In the genomic region with DNA sequence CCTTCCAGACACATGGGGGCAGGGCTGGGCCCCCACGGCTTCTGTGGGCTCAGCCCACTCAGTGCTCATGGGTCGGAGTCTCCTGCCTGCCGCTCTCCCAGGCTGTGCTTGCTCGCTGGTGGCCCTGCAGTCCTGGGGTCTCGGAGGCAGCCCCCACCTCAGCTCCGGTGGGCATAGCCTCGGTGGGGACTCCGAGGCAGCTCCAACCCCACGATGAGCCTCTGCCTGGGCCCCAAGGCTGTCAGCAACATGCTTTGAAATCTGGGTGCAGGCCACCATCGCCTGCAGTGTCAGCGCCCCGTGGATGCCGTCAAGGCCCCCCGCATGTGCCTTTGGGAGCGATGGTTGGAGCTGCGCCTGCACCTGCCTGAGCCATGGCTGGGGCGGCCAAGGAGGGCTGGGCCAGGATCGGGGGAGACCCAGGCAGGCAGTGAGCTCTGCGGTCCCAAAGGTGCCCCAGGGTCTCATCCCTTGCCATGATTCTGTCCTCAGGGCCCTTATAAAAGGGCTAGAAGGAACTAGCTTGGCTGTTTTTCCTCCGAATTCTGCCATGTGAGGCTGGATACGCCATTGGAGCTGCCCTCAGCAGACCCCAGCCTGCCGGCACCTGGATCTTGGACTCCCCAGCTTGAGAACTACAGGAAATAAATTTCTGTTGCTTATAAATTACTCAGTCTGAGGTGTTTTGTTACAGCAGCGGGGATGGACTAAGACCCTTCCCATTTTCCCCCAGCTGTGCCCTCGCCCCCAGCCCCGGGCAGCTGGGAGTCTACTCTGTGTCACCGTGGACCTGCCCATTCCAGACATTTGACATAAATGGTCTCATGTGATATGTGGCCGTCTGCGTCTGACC, we compare ENCODE assay signal across 10 cellular contexts. TPM values are rescaled to one million over a fixed set of nuclear protein-coding genes. Genes with fewer than 3 reads are reported as not detected.
DNase-seq lines count a peak whose midpoint lies in the region; ATAC-seq and TF ChIP-seq lines count a peak whose summit lies in the region.
"Had no signal": no experiment of that assay in that cellular context is flagged by ENCODE, and none has a peak within 500 bp of the region (broad histone marks: within the 10 kb centered on the region; RNA-seq: fewer than 3 reads in every experiment).

No MANE protein-coding gene starts in this region.

- H3K4me3 Mint-ChIP-seq in CD4-positive, alpha-beta T cell: no peak overlapping the region

- intact Hi-C loops in CD4-positive, alpha-beta T cell (cut with DNase I, micrococcal nuclease): loop anchor here (1.0 to 5.0 kb wide), 4 partner anchors 35 to 145 kb away; a partner anchor contains a TSS
- intact Hi-C loops in esophagus squamous epithelium (cut with DNase I): no loop called here

- peak overlapping the region; percentile 97 for H3K27ac Mint-ChIP-seq in CD4-positive, alpha-beta T cell

- H3K27me3 Mint-ChIP-seq in CD4-positive, alpha-beta T cell: no peaks in the 10 kb centered on the region

- H3K4me2 ChIP-seq in osteoblast (ENCODE audit: insufficient read depth, low read length) (no peak overlapping the region), MM.1S (ENCODE audit: low read depth, low read length) (no peak overlapping the region)

- H3K9ac ChIP-seq in MM.1S (ENCODE audit: low read length): no peak overlapping the region

- H3K9me2 ChIP-seq in MM.1S (replicated peaks; ENCODE audit: insufficient read depth, low read length): no peaks in the 10 kb centered on the region

- CTCF ChIA-PET in CD4-positive, alpha-beta T cell (lab: Charles Lee): interaction anchor here (1.4 to 2.9 kb wide), 2 partner anchors 35 to 65 kb away, joined by 5 to 15 read pairs; no protein-coding TSS in a partner anchor

- no peaks in the 10 kb centered on the region for H3K9me3 ChIP-seq in CD4-positive, alpha-beta T cell (ENCODE audit: control insufficient read depth, low read length)
- H3K9me3 ChIP-seq in RWPE2 (ENCODE audit: severe bottlenecking) (no peaks in the 10 kb centered on the region), esophagus squamous epithelium (no peaks in the 10 kb centered on the region), osteoblast (ENCODE audit: low read depth, low read length) (no peaks in the 10 kb centered on the region), MM.1S (replicated peaks; ENCODE audit: insufficient read depth, low read length) (no peaks in the 10 kb centered on the region)
- H3K9me3 ChIP-seq: SJCRH30 had no signal

- H3K27ac ChIP-seq in CD4-positive, alpha-beta T cell (ENCODE audit: low read depth, low read length): peak overlapping the region; percentile 85
- no peak overlapping the region for H3K27ac ChIP-seq in RWPE2 (ENCODE audit: poor library complexity, severe bottlenecking)
- H3K27ac ChIP-seq in esophagus squamous epithelium: peak overlapping the region; percentile 60 to 93 (median 82)
- H3K27ac ChIP-seq in osteoblast (ENCODE audit: low read depth, low read length): no peak overlapping the region
- H3K27ac ChIP-seq in MM.1S (ENCODE audit: low read length): no peak overlapping the region
- H3K27ac ChIP-seq: SJCRH30 had no signal

- H3K79me2 ChIP-seq in osteoblast (ENCODE audit: insufficient read depth, low read length) (no peaks in the 10 kb centered on the region), MM.1S (ENCODE audit: low read length) (peaks cover 17% of the 10 kb centered on the region)

- no peak overlapping the region for H3K4me3 ChIP-seq in RWPE2 (ENCODE audit: severe bottlenecking)
- peak overlapping the region in 1 of 4 donors; percentile 7 for H3K4me3 ChIP-seq in esophagus squamous epithelium
- no peak overlapping the region for H3K4me3 ChIP-seq in osteoblast (ENCODE audit: insufficient read depth, low read length)
- no peak overlapping the region for H3K4me3 ChIP-seq in MM.1S (ENCODE audit: low read length)
- H3K4me3 ChIP-seq: SJCRH30 had no signal

- H3K36me3 ChIP-seq in RWPE2 (ENCODE audit: low read depth): no peaks in the 10 kb centered on the region
- H3K36me3 ChIP-seq in esophagus squamous epithelium: no peaks in the 10 kb centered on the region
- no peaks in the 10 kb centered on the region for H3K36me3 ChIP-seq in osteoblast (ENCODE audit: insufficient read depth, low read length)
- no peaks in the 10 kb centered on the region for H3K36me3 ChIP-seq in MM.1S (replicated peaks; ENCODE audit: insufficient read depth, low read length)
- H3K36me3 ChIP-seq: SJCRH30 had no signal

- 61 to 87% methylated on average over 12 to 16 of the region's 28 CpGs for WGBS in esophagus squamous epithelium, 2 donors

- H3K4me1 Mint-ChIP-seq in CD4-positive, alpha-beta T cell (ENCODE audit: low read depth): peaks cover 30% of the 10 kb centered on the region

- H3K36me3 Mint-ChIP-seq in CD4-positive, alpha-beta T cell (ENCODE audit: low read depth): no peaks in the 10 kb centered on the region

- DNase-seq in CD4-positive, alpha-beta T cell: peak in 1 of 10 experiments; percentile 33
- DNase-seq in RWPE2 (ENCODE audit: low spot score) (peak; percentile 48), esophagus squamous epithelium (lab: John Stamatoyannopoulos, UW) (no peak), osteoblast (ENCODE audit: insufficient read length, low spot score, missing footprints) (peak; percentile 62), HuH-7 (ENCODE audit: low spot score) (no peak), MM.1S (no peak), A172 (ENCODE audit: low spot score) (no peak)
- DNase-seq: NCI-H1048 had no signal

- ATAC-seq in CD4-positive, alpha-beta T cell (ENCODE audit: poor library complexity): no peak
- ATAC-seq in RWPE2 (ENCODE audit: low read depth) (no peak), HG03159 (IDR thresholded peaks at IDR 0.05; ENCODE audit: unreplicated experiment) (no peak)

- no peaks in the 10 kb centered on the region for H3K9me3 Mint-ChIP-seq in CD4-positive, alpha-beta T cell

- POLR2A ChIA-PET in CD4-positive, alpha-beta T cell (lab: Charles Lee): interaction anchor here (0.9 to 4.8 kb wide), 10 partner anchors 10 to 145 kb away, joined by 3 to 43 read pairs (median 6); a partner anchor contains a TSS

- H2AFZ ChIP-seq in osteoblast (ENCODE audit: low read length) (no peak overlapping the region), MM.1S (ENCODE audit: low read length) (no peak overlapping the region)

- peaks cover 9% of the 10 kb centered on the region; the same call in 1 of the 2 replicates for H3F3A ChIP-seq in MM.1S (ENCODE audit: insufficient read depth, low read length)

- H4K20me1 ChIP-seq in osteoblast (ENCODE audit: insufficient read depth, low read length) (peaks cover 2% of the 10 kb centered on the region), MM.1S (ENCODE audit: insufficient read depth, low read length) (no peaks in the 10 kb centered on the region)

- TF ChIP-seq CTCF in CD4-positive, alpha-beta T cell (IDR thresholded peaks at IDR 0.05): no peak
- TF ChIP-seq CTCF in RWPE2 (IDR thresholded peaks at IDR 0.05; ENCODE audit: poor library complexity, severe bottlenecking) (no peak), esophagus squamous epithelium (IDR thresholded peaks at IDR 0.05) (no peak), osteoblast (IDR thresholded peaks at IDR 0.05; ENCODE audit: extremely low read depth, low read depth, low read length) (no peak), MM.1S (IDR thresholded peaks at IDR 0.05; ENCODE audit: low read length) (no peak)

- no peaks in the 10 kb centered on the region for H3K27me3 ChIP-seq in CD4-positive, alpha-beta T cell (ENCODE audit: control insufficient read depth, insufficient read depth, low read length)
- H3K27me3 ChIP-seq in RWPE2 (ENCODE audit: insufficient read depth, poor library complexity, severe bottlenecking): no peaks in the 10 kb centered on the region
- H3K27me3 ChIP-seq in esophagus squamous epithelium: peaks cover 0 to 9% (median 0%) of the 10 kb centered on the region in 4 donors
- H3K27me3 ChIP-seq in osteoblast (ENCODE audit: insufficient read depth, low read length): no peaks in the 10 kb centered on the region
- no peaks in the 10 kb centered on the region for H3K27me3 ChIP-seq in MM.1S (replicated peaks; ENCODE audit: insufficient read depth, low read length)
- H3K27me3 ChIP-seq: SJCRH30 had no signal

- H3K4me1 ChIP-seq in RWPE2 (ENCODE audit: insufficient read depth, poor library complexity, severe bottlenecking) (no peaks in the 10 kb centered on the region), esophagus squamous epithelium (peaks cover 20 to 83% (median 30%) of the 10 kb centered on the region in 3 donors), osteoblast (ENCODE audit: insufficient read depth, low read length) (peaks cover 12% of the 10 kb centered on the region), MM.1S (ENCODE audit: low read length) (peaks cover 13% of the 10 kb centered on the region)

- TF ChIP-seq POLR2A in esophagus squamous epithelium (IDR thresholded peaks at IDR 0.05): no peak

RNA-seq across cellular contexts. Expression of a gene that starts 30.4 kb away (rescaled TPM):
- total RNA-seq in CD4-positive, alpha-beta T cell: 10 to 100 TPM; 12.8 to 15.7 TPM
- 10 to 100 TPM; 14.5 to 53.4 (median 21.3) TPM for total RNA-seq in esophagus squamous epithelium
- total RNA-seq in osteoblast: 29.8 and 38.7 TPM in 2 replicates
- 7.6 and 16.2 TPM in 2 replicates for total RNA-seq in A172 (2014; rRNA removed; shearing (Covaris generic))

RNA-seq across cellular contexts. Expression of a gene that starts 46.2 kb away (rescaled TPM):
- total RNA-seq in CD4-positive, alpha-beta T cell: 100 to 1,000 TPM; 132 to 148 TPM
- total RNA-seq in esophagus squamous epithelium: 100 to 1,000 TPM in 3 of 4 donors, 10 to 100 TPM in 1; 72.2 to 121 (median 113) TPM
- 246 and 262 TPM in 2 replicates for total RNA-seq in osteoblast
- total RNA-seq in A172 (2014; rRNA removed; shearing (Covaris generic)): 166 and 240 TPM in 2 replicates

Comparison
In these comparisons a context has a peak if more than half of its experiments do, and no peak if none do; other contexts are left out.
1. DNase-seq: peak in RWPE2 (single experiment) and osteoblast (single experiment); none in esophagus squamous epithelium (single experiment), HuH-7 (single experiment), MM.1S (single experiment) and A172 (single experiment).
2. H3K27ac ChIP-seq: peak in CD4-positive, alpha-beta T cell (single experiment) and esophagus squamous epithelium (4 of 4); none in RWPE2 (single experiment), osteoblast (single experiment) and MM.1S (single experiment).